ENCODE assay signal across 9 cellular contexts in genomic region chr3:12557472-12558105, GRCh38. TPM values are rescaled to one million over a fixed set of nuclear protein-coding genes. Genes with fewer than 3 reads are reported as not detected.
DNase-seq lines count a peak whose midpoint lies in the region; ATAC-seq and TF ChIP-seq lines count a peak whose summit lies in the region.
"Had no signal": no experiment of that assay in that cellular context is flagged by ENCODE, and none has a peak within 500 bp of the region (broad histone marks: within the 10 kb centered on the region; RNA-seq: fewer than 3 reads in every experiment).

No MANE protein-coding gene starts in this region.

- peak overlapping the region; percentile 73 for H3K27ac ChIP-seq in temporal lobe (ENCODE audit: low read depth, low read length)

- TF ChIP-seq CTCF in kidney epithelial cell (IDR thresholded peaks at IDR 0.05; ENCODE audit: insufficient read depth, low read length, poor library complexity, severe bottlenecking): no peak

- no peaks in the 10 kb centered on the region for H3K27me3 ChIP-seq in kidney epithelial cell (ENCODE audit: control insufficient read depth, insufficient read depth, low read length)

- peak overlapping the region; percentile 96 for H3K4me3 ChIP-seq in kidney epithelial cell (ENCODE audit: low read depth, low read length)

- DNase-seq in CD1c-positive myeloid dendritic cell (ENCODE audit: extremely low spot score) (peak; percentile 18), HuH-7 (ENCODE audit: low spot score) (peak; percentile 58), amniotic epithelial cell (ENCODE audit: low read depth) (peak; percentile 73), kidney epithelial cell (ENCODE audit: low read depth) (no peak)

- no peak for ATAC-seq in HG03045 (IDR thresholded peaks at IDR 0.05; ENCODE audit: unreplicated experiment)
- ATAC-seq in GM18861 (IDR thresholded peaks at IDR 0.05; ENCODE audit: unreplicated experiment): no peak
- ATAC-seq in GM19395 (IDR thresholded peaks at IDR 0.05; ENCODE audit: unreplicated experiment): no peak

- H3K36me3 ChIP-seq in kidney epithelial cell (ENCODE audit: control insufficient read depth, insufficient read depth, low read length): no peaks in the 10 kb centered on the region

RNA-seq across cellular contexts. Expression of gene MKRN2, which starts 0.7 kb away (rescaled TPM):
- total RNA-seq in kidney epithelial cell (45.9 and 55.6 TPM in 2 replicates), temporal lobe (20.7 TPM)

RNA-seq across cellular contexts. Expression of gene MKRN2OS, which starts 12.3 kb away (rescaled TPM):
- total RNA-seq in kidney epithelial cell: 0.14 and 1.3 TPM in 2 replicates
- total RNA-seq in temporal lobe: not detected
- total RNA-seq: T-helper 2 cell treated with Interferon-gamma antibody and Interleukin-4, amounts not matched to agents 100 ng/mL and 5 ng/mL, for 36 hours had no signal
